Comparison of ENCODE assay signal across 1 cellular context in the genomic region with DNA sequence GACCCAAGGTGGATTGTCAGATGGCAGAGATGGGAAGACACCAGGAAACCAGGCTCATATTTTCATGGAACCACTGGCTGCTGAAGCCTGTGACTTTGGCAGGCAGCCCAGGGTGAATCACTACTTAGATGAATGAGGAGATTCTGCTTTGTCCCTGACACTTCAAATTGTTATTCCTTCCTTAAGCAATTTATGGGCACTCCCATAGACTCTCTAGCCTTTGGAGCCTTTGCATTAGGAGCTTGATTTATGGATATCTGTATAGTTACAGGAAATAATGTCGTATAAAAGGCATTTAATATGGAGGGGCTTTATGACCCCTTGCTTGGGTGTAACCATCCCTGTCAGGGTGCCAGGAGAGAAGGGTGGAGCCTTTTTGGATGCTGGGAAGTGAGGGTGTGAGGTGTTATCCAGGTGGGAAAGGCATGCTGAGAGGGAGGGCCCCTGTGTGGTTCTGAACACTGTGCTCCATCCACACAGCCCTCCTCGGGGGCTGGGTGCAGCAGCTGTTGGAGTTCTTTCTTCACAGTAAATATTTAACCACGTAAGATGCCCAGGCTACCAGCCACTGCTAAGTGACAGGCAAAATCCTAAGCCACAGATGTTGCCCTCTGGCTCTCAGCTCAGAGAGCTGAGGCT.
TF ChIP-seq lines count a peak whose summit lies in the region.

No MANE protein-coding gene starts in this region.

TF ChIP-seq in HepG2, 621 proteins besides CTCF, POLR2A, EP300 and RAD21:
- TF ChIP-seq, protein P1, sequence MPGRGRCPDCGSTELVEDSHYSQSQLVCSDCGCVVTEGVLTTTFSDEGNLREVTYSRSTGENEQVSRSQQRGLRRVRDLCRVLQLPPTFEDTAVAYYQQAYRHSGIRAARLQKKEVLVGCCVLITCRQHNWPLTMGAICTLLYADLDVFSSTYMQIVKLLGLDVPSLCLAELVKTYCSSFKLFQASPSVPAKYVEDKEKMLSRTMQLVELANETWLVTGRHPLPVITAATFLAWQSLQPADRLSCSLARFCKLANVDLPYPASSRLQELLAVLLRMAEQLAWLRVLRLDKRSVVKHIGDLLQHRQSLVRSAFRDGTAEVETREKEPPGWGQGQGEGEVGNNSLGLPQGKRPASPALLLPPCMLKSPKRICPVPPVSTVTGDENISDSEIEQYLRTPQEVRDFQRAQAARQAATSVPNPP (CRISPR knock-in tag; IDR thresholded peaks at IDR 0.05) = no peak
- TF ChIP-seq HNF1B (CRISPR knock-in tag; IDR thresholded peaks at IDR 0.05) (no peak), ZNF709 (CRISPR knock-in tag; IDR thresholded peaks at IDR 0.05) (no peak), MIXL1 (CRISPR knock-in tag; IDR thresholded peaks at IDR 0.05) (no peak), SYNCRIP (IDR thresholded peaks at IDR 0.05; ENCODE audit: insufficient read depth, low read depth, low read length) (no peak), ZNF318 (CRISPR knock-in tag; IDR thresholded peaks at IDR 0.05) (no peak), ZNF460 (CRISPR knock-in tag; IDR thresholded peaks at IDR 0.05; ENCODE audit: borderline replicate concordance) (no peak), NFIC (IDR thresholded peaks at IDR 0.05; ENCODE audit: low read length) (no peak), IKZF1 (IDR thresholded peaks at IDR 0.05) (no peak), ZNF251 (CRISPR knock-in tag; IDR thresholded peaks at IDR 0.05) (no peak), SMC3 (IDR thresholded peaks at IDR 0.05; ENCODE audit: low read length) (no peak), ZNF260 (CRISPR knock-in tag; IDR thresholded peaks at IDR 0.05; ENCODE audit: borderline replicate concordance, low read depth) (no peak), NFIB (CRISPR knock-in tag; IDR thresholded peaks at IDR 0.05; ENCODE audit: borderline replicate concordance) (no peak), SRSF1 (optimal IDR thresholded peaks at IDR 0.05; ENCODE audit: low read depth, low read length) (no peak)
- TF ChIP-seq, protein P2, sequence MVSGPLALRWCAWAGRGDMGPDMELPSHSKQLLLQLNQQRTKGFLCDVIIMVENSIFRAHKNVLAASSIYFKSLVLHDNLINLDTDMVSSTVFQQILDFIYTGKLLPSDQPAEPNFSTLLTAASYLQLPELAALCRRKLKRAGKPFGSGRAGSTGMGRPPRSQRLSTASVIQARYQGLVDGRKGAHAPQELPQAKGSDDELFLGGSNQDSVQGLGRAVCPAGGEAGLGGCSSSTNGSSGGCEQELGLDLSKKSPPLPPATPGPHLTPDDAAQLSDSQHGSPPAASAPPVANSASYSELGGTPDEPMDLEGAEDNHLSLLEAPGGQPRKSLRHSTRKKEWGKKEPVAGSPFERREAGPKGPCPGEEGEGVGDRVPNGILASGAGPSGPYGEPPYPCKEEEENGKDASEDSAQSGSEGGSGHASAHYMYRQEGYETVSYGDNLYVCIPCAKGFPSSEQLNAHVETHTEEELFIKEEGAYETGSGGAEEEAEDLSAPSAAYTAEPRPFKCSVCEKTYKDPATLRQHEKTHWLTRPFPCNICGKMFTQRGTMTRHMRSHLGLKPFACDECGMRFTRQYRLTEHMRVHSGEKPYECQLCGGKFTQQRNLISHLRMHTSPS (CRISPR knock-in tag; IDR thresholded peaks at IDR 0.05; ENCODE audit: low read depth) = no peak
